1 cellular context compared by ENCODE assay signal in the genomic region with DNA sequence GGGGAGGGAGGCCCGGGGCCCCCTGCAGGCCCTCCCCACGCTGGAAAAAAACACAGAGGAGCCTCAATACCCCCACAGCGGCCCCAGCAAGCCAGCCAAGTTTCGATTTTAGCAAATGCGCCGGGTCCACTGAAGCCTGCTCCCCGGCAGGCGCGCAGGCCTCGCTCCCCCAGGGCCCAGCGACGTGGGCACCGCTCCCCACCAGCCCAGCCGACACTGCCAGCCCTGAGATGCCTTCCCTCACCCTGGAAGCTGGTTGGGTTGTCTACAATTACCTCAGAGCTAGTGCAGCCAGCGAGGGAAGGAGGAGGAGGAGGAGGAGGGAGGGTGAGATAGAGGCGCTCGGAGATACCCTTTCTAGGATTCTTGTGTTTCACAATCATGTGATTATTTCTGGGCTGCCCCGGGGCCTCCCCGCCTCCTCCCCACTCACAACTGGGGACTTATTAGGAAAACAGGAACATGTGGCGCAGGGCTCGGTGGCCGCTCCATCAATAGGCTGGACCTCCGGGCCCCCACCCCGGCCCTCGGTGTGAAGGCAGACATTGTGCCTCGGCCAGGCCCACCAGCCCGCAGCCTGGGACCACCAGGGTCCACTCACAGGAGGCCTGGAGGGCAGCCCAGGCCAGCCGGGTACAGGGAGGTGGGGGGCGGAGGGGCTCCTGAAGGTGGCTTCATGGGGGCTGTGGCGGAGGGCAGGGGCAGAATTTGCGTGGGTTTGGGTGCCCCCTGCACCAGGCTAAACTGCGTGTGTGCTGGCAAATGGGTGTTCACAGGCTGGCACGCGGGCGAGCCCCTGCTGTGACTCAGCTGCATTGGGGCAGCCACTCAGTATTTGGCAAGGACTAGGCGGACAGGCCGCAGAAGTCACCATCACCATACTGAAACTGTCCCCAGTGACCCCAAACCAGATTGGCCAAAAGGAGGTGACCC.
TF ChIP-seq lines count a peak whose summit lies in the region.

No MANE protein-coding gene starts in this region.

TF ChIP-seq in GM23338, 12 proteins besides CTCF, POLR2A, EP300 and RAD21 (continued from another document):
- no peak for TF ChIP-seq EZH2 (IDR thresholded peaks at IDR 0.05; ENCODE audit: low read depth, unreplicated experiment)
- no peak for TF ChIP-seq JUNB (IDR thresholded peaks at IDR 0.05; ENCODE audit: unreplicated experiment)
- TF ChIP-seq STAT1 (IDR thresholded peaks at IDR 0.05; ENCODE audit: unreplicated experiment): no peak
- TF ChIP-seq POLR2AphosphoS5 (IDR thresholded peaks at IDR 0.05; ENCODE audit: low read depth): no peak
- no peak for TF ChIP-seq ZNF114 (CRISPR knock-in tag; IDR thresholded peaks at IDR 0.05)
- TF ChIP-seq, protein P1, sequence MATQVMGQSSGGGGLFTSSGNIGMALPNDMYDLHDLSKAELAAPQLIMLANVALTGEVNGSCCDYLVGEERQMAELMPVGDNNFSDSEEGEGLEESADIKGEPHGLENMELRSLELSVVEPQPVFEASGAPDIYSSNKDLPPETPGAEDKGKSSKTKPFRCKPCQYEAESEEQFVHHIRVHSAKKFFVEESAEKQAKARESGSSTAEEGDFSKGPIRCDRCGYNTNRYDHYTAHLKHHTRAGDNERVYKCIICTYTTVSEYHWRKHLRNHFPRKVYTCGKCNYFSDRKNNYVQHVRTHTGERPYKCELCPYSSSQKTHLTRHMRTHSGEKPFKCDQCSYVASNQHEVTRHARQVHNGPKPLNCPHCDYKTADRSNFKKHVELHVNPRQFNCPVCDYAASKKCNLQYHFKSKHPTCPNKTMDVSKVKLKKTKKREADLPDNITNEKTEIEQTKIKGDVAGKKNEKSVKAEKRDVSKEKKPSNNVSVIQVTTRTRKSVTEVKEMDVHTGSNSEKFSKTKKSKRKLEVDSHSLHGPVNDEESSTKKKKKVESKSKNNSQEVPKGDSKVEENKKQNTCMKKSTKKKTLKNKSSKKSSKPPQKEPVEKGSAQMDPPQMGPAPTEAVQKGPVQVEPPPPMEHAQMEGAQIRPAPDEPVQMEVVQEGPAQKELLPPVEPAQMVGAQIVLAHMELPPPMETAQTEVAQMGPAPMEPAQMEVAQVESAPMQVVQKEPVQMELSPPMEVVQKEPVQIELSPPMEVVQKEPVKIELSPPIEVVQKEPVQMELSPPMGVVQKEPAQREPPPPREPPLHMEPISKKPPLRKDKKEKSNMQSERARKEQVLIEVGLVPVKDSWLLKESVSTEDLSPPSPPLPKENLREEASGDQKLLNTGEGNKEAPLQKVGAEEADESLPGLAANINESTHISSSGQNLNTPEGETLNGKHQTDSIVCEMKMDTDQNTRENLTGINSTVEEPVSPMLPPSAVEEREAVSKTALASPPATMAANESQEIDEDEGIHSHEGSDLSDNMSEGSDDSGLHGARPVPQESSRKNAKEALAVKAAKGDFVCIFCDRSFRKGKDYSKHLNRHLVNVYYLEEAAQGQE (IDR thresholded peaks at IDR 0.05; ENCODE audit: unreplicated experiment): no peak
TF ChIP-seq in GM23338: peak in this region for 0.
